7 cellular contexts compared by ENCODE assay signal in genomic region chr6:15628499-15629131, GRCh38. TPM values are rescaled to one million over a fixed set of nuclear protein-coding genes. Genes with fewer than 3 reads are reported as not detected.
A peak's percentile ranks its signal among the peaks of the same experiment; 100 is the strongest.
DNase-seq lines count a peak whose midpoint lies in the region; ATAC-seq and TF ChIP-seq lines count a peak whose summit lies in the region.

No MANE protein-coding gene starts in this region.

- ATAC-seq in HG02973 (IDR thresholded peaks at IDR 0.05; ENCODE audit: unreplicated experiment), result peak; percentile 45
- ATAC-seq in HG02623 (IDR thresholded peaks at IDR 0.05; ENCODE audit: unreplicated experiment), result no peak
- no peak for ATAC-seq in GM21786 (IDR thresholded peaks at IDR 0.05; ENCODE audit: unreplicated experiment)

- H3K27me3 Mint-ChIP-seq in mesothelial cell of epicardium (ENCODE audit: low read depth), result no peaks in the 10 kb centered on the region

- H3K36me3 Mint-ChIP-seq in mesothelial cell of epicardium, result peaks cover 2% of the 10 kb centered on the region

- peaks cover 18% of the 10 kb centered on the region for H3K4me1 Mint-ChIP-seq in mesothelial cell of epicardium

- H3K4me3 Mint-ChIP-seq in mesothelial cell of epicardium, result no peak overlapping the region

- H3K4me3 ChIP-seq in foreskin fibroblast (ENCODE audit: low read depth in 1 of 2, low read length in 2 of 2), result no peak overlapping the region

- peak; percentile 54 to 69 for DNase-seq in activated CD4-positive, alpha-beta T cell treated with anti-CD3 and anti-CD28 coated beads, Interleukin-2, amount 50 U/mL, for 48 hours
- DNase-seq in foreskin fibroblast (peak; percentile 67 to 75), mesothelial cell of epicardium (ENCODE audit: low spot score in 2 of 2, unreplicated experiment in 2 of 2) (no peak)
- peak; percentile 14 for DNase-seq in stimulated activated CD8-positive, alpha-beta memory T cell treated with anti-CD3 and anti-CD28 coated beads, Interleukin-7, amount 100 ng/mL, for 24 hours (ENCODE audit: low read depth)

- no peak for TF ChIP-seq CTCF in foreskin fibroblast (IDR thresholded peaks at IDR 0.05; ENCODE audit: low read depth, low read length)
- no peak for TF ChIP-seq CTCF in mesothelial cell of epicardium (IDR thresholded peaks at IDR 0.05; ENCODE audit: unreplicated experiment)

- no peaks in the 10 kb centered on the region for H3K9me3 Mint-ChIP-seq in mesothelial cell of epicardium

- no peak overlapping the region for H3K27ac Mint-ChIP-seq in mesothelial cell of epicardium

RNA-seq across cellular contexts. Expression of gene DTNBP1, which starts 34.2 kb away (rescaled TPM):
- total RNA-seq in mesothelial cell of epicardium, result 19.0 to 21.6 TPM (median 19.4 TPM) in 3 replicates

Comparison
In these comparisons a context has a peak if more than half of its experiments do, and no peak if none do; other contexts are left out.
1. DNase-seq: peak in activated CD4-positive, alpha-beta T cell treated with anti-CD3 and anti-CD28 coated beads, Interleukin-2, amount 50 U/mL, for 48 hours (2 of 2), foreskin fibroblast (2 of 2) and stimulated activated CD8-positive, alpha-beta memory T cell treated with anti-CD3 and anti-CD28 coated beads, Interleukin-7, amount 100 ng/mL, for 24 hours (single experiment); none in mesothelial cell of epicardium (0 of 2).